Comparison of ENCODE assay signal across 23 cellular contexts in the genomic region with DNA sequence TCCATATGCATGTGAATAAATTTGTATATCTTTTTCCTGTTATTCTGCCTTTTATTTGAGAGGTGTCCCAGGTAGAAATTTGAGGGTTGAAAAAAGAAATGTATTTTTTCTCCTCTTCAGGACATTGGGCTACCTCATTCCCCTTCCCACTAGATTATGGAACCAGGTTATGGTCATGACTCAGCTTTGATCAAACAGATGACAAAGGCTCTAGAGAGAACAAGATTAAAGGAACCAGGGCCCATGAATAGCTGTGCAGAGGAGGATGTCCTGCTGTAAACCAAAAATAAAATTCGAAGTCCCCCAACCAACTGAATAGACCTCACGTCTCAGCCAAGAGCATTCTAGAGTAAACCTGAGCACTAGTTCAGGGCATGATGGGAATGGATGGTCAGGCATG.
"Had no signal": no experiment of that assay in that cellular context is flagged by ENCODE, and none has a peak within 500 bp of the region (broad histone marks: within the 10 kb centered on the region; RNA-seq: fewer than 3 reads in every experiment).

No MANE protein-coding gene starts in this region.

- H3K27me3 ChIP-seq: body of pancreas, left lung, thyroid gland had no signal

- H3K9me3 Mint-ChIP-seq: activated CD4-positive, alpha-beta T cell treated with anti-CD3 and anti-CD28 coated beads, Interleukin-2, amount 10 ng/mL, durations not matched to agents 24 days and 14 days; activated T-cell treated with anti-CD3 and anti-CD28 coated beads, Interleukin-2, amount 50 U/mL, for 24 hours; activated T-helper 2 cell treated with anti-CD3 and anti-CD28 coated beads, Interferon-gamma antibody, Interleukin-2, Interleukin-4, amounts not matched to agents 10 μg/mL and 5 μg/mL and 100 μg/mL, durations not matched to agents 14 hours and 24 hours and 36 hours had no signal

- H3K36me3 ChIP-seq: left lung, thyroid gland had no signal

- H3K36me3 Mint-ChIP-seq: activated naive CD8-positive, alpha-beta T cell treated with anti-CD3 and anti-CD28 coated beads, Interleukin-2, amount 10 ng/mL, durations not matched to agents 7 days and 5 days had no signal

- DNase-seq: activated CD4-positive, alpha-beta T cell treated with anti-CD3 and anti-CD28 coated beads, Interleukin-2, amount 10 ng/mL, durations not matched to agents 24 days and 14 days; activated CD4-positive, CD25-positive, alpha-beta regulatory T cell; activated CD8-positive, alpha-beta T cell treated with anti-CD3 and anti-CD28 coated beads, Interleukin-2, amount 10 ng/mL, durations not matched to agents 7 days and 5 days; activated naive CD4-positive, alpha-beta T cell treated with Interleukin-2 at 50 U/mL for 16 hours; activated naive CD8-positive, alpha-beta T cell treated with anti-CD3 and anti-CD28 coated beads, Interleukin-2, amount 10 ng/mL, durations not matched to agents 7 days and 5 days; activated T-cell treated with anti-CD3 and anti-CD28 coated beads, Interleukin-2, amount 50 U/mL, for 24 hours; amygdala; body of pancreas; caudate nucleus; foreskin fibroblast; glutamatergic neuron; hypothalamus; islet precursor cell; left lung; midbrain; nephron progenitor cell; nucleus accumbens; posterior cingulate gyrus; retina; stimulated activated CD8-positive, alpha-beta memory T cell treated with anti-CD3 and anti-CD28 coated beads, Interleukin-4, amount 100 ng/mL, for 48 hours; stimulated activated naive CD4-positive, alpha-beta T cell; thyroid gland had no signal

- H3K4me1 Mint-ChIP-seq: activated CD4-positive, alpha-beta T cell treated with anti-CD3 and anti-CD28 coated beads, Interleukin-2, amount 10 ng/mL, durations not matched to agents 24 days and 14 days; activated naive CD8-positive, alpha-beta T cell treated with anti-CD3 and anti-CD28 coated beads, Interleukin-2, amount 10 ng/mL, durations not matched to agents 7 days and 5 days had no signal

- H3K27ac Mint-ChIP-seq: activated CD4-positive, alpha-beta T cell treated with anti-CD3 and anti-CD28 coated beads, Interleukin-2, amount 10 ng/mL, durations not matched to agents 24 days and 14 days; activated CD8-positive, alpha-beta T cell treated with anti-CD3 and anti-CD28 coated beads, Interleukin-2, amount 10 ng/mL, durations not matched to agents 7 days and 5 days; activated naive CD8-positive, alpha-beta T cell treated with anti-CD3 and anti-CD28 coated beads, Interleukin-2, amount 10 ng/mL, durations not matched to agents 7 days and 5 days; activated T-cell treated with anti-CD3 and anti-CD28 coated beads, Interleukin-2, amount 50 U/mL, for 24 hours; activated T-helper 2 cell treated with anti-CD3 and anti-CD28 coated beads, Interferon-gamma antibody, Interleukin-2, Interleukin-4, amounts not matched to agents 10 μg/mL and 5 μg/mL and 100 μg/mL, durations not matched to agents 14 hours and 24 hours and 36 hours had no signal

- H3K27me3 Mint-ChIP-seq: activated CD4-positive, alpha-beta T cell treated with anti-CD3 and anti-CD28 coated beads, Interleukin-2, amount 10 ng/mL, durations not matched to agents 24 days and 14 days had no signal

- H3K4me3 Mint-ChIP-seq: activated CD4-positive, alpha-beta T cell treated with anti-CD3 and anti-CD28 coated beads, Interleukin-2, amount 10 ng/mL, durations not matched to agents 24 days and 14 days; activated CD8-positive, alpha-beta T cell treated with anti-CD3 and anti-CD28 coated beads, Interleukin-2, amount 10 ng/mL, durations not matched to agents 7 days and 5 days; activated naive CD8-positive, alpha-beta T cell treated with anti-CD3 and anti-CD28 coated beads, Interleukin-2, amount 10 ng/mL, durations not matched to agents 7 days and 5 days; activated T-cell treated with anti-CD3 and anti-CD28 coated beads, Interleukin-2, amount 50 U/mL, for 24 hours; nephron progenitor cell had no signal

- ATAC-seq: activated CD8-positive, alpha-beta T cell treated with anti-CD3 and anti-CD28 coated beads, Interleukin-2, amount 10 ng/mL, durations not matched to agents 7 days and 5 days; body of pancreas; left lung had no signal

- H3K4me3 ChIP-seq: body of pancreas, left lung, thyroid gland had no signal
